Comparison of ENCODE assay signal across 10 cellular contexts in the genomic region with DNA sequence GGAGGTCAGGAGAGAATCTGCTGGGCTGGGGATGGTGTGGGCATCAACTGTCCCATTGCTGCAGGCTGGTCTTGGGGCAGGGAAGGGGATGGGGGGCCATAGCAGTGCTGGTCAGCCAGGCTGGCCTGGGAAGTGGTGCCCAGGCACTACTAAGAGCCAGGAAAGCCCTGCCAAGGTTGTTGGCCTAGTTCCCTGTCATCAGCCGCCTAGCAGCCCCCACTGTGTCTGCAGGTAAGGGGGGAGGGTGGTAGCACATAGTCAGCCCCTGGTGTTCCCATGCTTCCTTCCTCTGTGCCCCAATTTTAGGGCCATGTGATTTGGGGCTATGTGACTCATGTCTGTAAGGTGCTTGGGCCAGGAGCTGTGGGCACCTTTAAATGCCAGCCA. TPM values are rescaled to one million over a fixed set of nuclear protein-coding genes. Genes with fewer than 3 reads are reported as not detected.
DNase-seq lines count a peak whose midpoint lies in the region; ATAC-seq and TF ChIP-seq lines count a peak whose summit lies in the region.
"Had no signal": no experiment of that assay in that cellular context is flagged by ENCODE, and none has a peak within 500 bp of the region (broad histone marks: within the 10 kb centered on the region; RNA-seq: fewer than 3 reads in every experiment).

No MANE protein-coding gene starts in this region.

- H3K27ac ChIP-seq in BLaER1 (peak overlapping the region; percentile 84), SK-N-MC (peak overlapping the region; percentile 42; the same call in 1 of the 2 replicates), ovary (peak overlapping the region; percentile 67 to 84)

- no peak for DNase-seq in SK-N-MC (ENCODE audit: low read depth, low spot score)
- no peak for DNase-seq in fibroblast of villous mesenchyme (ENCODE audit: low read depth)
- DNase-seq in ovary, result peak in 1 of 5 donors; percentile 57
- no peak for DNase-seq in posterior vena cava (ENCODE audit: low spot score)
- no peak for DNase-seq in GM03348 (ENCODE audit: low spot score)
- DNase-seq: COR-L47 had no signal

- TF ChIP-seq POLR2A in ovary (IDR thresholded peaks at IDR 0.05), result no peak

- H3K27me3 ChIP-seq in BLaER1, result no peaks in the 10 kb centered on the region
- H3K27me3 ChIP-seq in ovary, result no peaks in the 10 kb centered on the region

- ATAC-seq in HG02852 (IDR thresholded peaks at IDR 0.05; ENCODE audit: unreplicated experiment), result no peak
- ATAC-seq in GM21825 (IDR thresholded peaks at IDR 0.05; ENCODE audit: unreplicated experiment), result no peak

- H3K9me3 ChIP-seq in BLaER1 (no peaks in the 10 kb centered on the region), SK-N-MC (ENCODE audit: low read depth, low read length) (no peaks in the 10 kb centered on the region), ovary (no peaks in the 10 kb centered on the region)

- H3K36me3 ChIP-seq in BLaER1 (peaks cover 20% of the 10 kb centered on the region), SK-N-MC (ENCODE audit: insufficient read depth, low read length) (peaks cover 8% of the 10 kb centered on the region; the same call in 1 of the 2 replicates), ovary (no peaks in the 10 kb centered on the region)

- H3K9ac ChIP-seq in BLaER1 (peak overlapping the region; percentile 85), SK-N-MC (ENCODE audit: insufficient read length) (no peak overlapping the region)

- TF ChIP-seq CTCF in fibroblast of villous mesenchyme (IDR thresholded peaks at IDR 0.05; ENCODE audit: insufficient read depth, low read depth, low read length) (no peak), ovary (IDR thresholded peaks at IDR 0.05) (no peak)

- intact Hi-C loops in ovary (cut with DNase I), result no loop called here
- intact Hi-C loops in posterior vena cava (cut with DNase I), result loop anchor here in 1 of 2 donors (2.0 kb wide), 1 partner anchor 38 kb away; the partner anchor contains the start of gene RARA

- H4K20me1 ChIP-seq in BLaER1, result peaks cover 39% of the 10 kb centered on the region

- peak overlapping the region; percentile 97 for H3K4me2 ChIP-seq in BLaER1

- 29 to 41% (median 38%) methylated on average over 1 of the region's 1 CpG for WGBS in ovary, 3 donors

- H3K4me1 ChIP-seq in BLaER1, result peaks cover 95% of the 10 kb centered on the region
- peaks cover 46% of the 10 kb centered on the region for H3K4me1 ChIP-seq in ovary (ENCODE audit: insufficient read depth)

- H3K4me3 ChIP-seq in BLaER1, result no peak overlapping the region; the same call in 1 of the 2 replicates
- no peak overlapping the region for H3K4me3 ChIP-seq in SK-N-MC
- peak overlapping the region; percentile 9 for H3K4me3 ChIP-seq in fibroblast of villous mesenchyme (ENCODE audit: low read depth, low read length)
- H3K4me3 ChIP-seq in ovary, result no peak overlapping the region

- TF ChIP-seq EP300 in ovary (IDR thresholded peaks at IDR 0.05), result no peak

RNA-seq across cellular contexts. Expression of gene GJD3, which starts 17.8 kb away (rescaled TPM):
- total RNA-seq in fibroblast of villous mesenchyme (2.2 and 2.9 TPM in 2 replicates), ovary (1 to 10 TPM in 2 of 7 donors, under 1 TPM in 3, not detected in 2; 0.66 to 1.8 (median 0.92) TPM), posterior vena cava (under 1 TPM; 0.79 to 1.00 TPM)
- under 1 TPM in 1 of 2 donors, not detected in 1; 0.24 TPM for polyA plus RNA-seq in ovary
- total RNA-seq: SK-MEL-5 had no signal

RNA-seq across cellular contexts. Expression of gene RARA, which starts 37.8 kb away (rescaled TPM):
- 20.3 and 23.5 TPM in 2 replicates for total RNA-seq in fibroblast of villous mesenchyme
- 100 to 1,000 TPM in 1 of 7 donors, 10 to 100 TPM in 6; 19.8 to 100 (median 62.2) TPM for total RNA-seq in ovary
- polyA plus RNA-seq in ovary, result 10 to 100 TPM; 21.8 to 39.9 TPM
- 10 to 100 TPM; 47.5 to 54.5 TPM for total RNA-seq in posterior vena cava

RNA-seq across cellular contexts. Expression of gene CDC6, which starts 59.1 kb away (rescaled TPM):
- total RNA-seq in fibroblast of villous mesenchyme, result 19.0 and 28.5 TPM in 2 replicates
- 1 to 10 TPM in 3 of 7 donors, under 1 TPM in 4; 0.34 to 3.8 (median 0.76) TPM for total RNA-seq in ovary
- polyA plus RNA-seq in ovary, result 1 to 10 TPM in 1 of 2 donors, under 1 TPM in 1; 0.80 to 3.3 TPM
- 1 to 10 TPM; 1.4 to 2.5 TPM for total RNA-seq in posterior vena cava
